ENCODE assay signal across 8 cellular contexts in the genomic region with DNA sequence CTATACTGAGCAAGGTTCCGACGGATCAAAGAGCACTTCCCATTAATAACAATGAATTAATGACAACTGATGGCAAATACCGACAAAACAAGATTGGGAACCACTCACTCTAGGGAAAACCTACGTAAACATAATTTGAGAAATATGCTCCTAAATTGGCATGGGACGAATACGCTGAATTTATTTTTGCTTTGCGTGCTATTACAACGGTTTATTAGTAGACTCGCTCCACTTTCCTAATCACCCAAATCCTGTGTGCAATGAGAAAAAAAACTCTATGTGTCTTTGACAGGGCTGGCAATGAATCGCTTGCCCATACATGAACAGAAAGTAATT. TPM values are rescaled to one million over a fixed set of nuclear protein-coding genes. Genes with fewer than 3 reads are reported as not detected.
A peak's percentile ranks its signal among the peaks of the same experiment; 100 is the strongest.
DNase-seq lines count a peak whose midpoint lies in the region; ATAC-seq, FAIRE-seq and TF ChIP-seq lines count a peak whose summit lies in the region.

No MANE protein-coding gene starts in this region.

- H3K27me3 Mint-ChIP-seq in CD8-positive, alpha-beta T cell (ENCODE audit: low read depth): no peaks in the 10 kb centered on the region

- H3K9me3 ChIP-seq in CD8-positive, alpha-beta T cell (ENCODE audit: low read length): no peaks in the 10 kb centered on the region
- H3K9me3 ChIP-seq in OCI-LY7 (ENCODE audit: low read length): peaks cover 6% of the 10 kb centered on the region; the same call in 1 of the 2 replicates
- no peaks in the 10 kb centered on the region for H3K9me3 ChIP-seq in endothelial cell of umbilical vein (replicated peaks; ENCODE audit: control insufficient read depth, insufficient read depth, low read length)
- H3K9me3 ChIP-seq in osteoblast (ENCODE audit: low read depth, low read length): no peaks in the 10 kb centered on the region

- peaks cover 22% of the 10 kb centered on the region for H3K36me3 Mint-ChIP-seq in CD8-positive, alpha-beta T cell

- H4K20me1 ChIP-seq in OCI-LY7 (ENCODE audit: insufficient read depth, low read length) (no peaks in the 10 kb centered on the region), endothelial cell of umbilical vein (replicated peaks; ENCODE audit: control insufficient read depth, extremely low read depth, insufficient read depth, low read length) (no peaks in the 10 kb centered on the region), osteoblast (ENCODE audit: insufficient read depth, low read length) (no peaks in the 10 kb centered on the region)

- H3K79me2 ChIP-seq in OCI-LY7 (ENCODE audit: insufficient read depth, low read depth, low read length) (peaks cover 23% of the 10 kb centered on the region; the same call in 1 of the 2 replicates), endothelial cell of umbilical vein (ENCODE audit: control insufficient read depth, insufficient read depth, low read length) (no peaks in the 10 kb centered on the region), osteoblast (ENCODE audit: insufficient read depth, low read length) (peaks cover 15% of the 10 kb centered on the region)

- H3K9me2 ChIP-seq in OCI-LY7 (ENCODE audit: insufficient read depth, low read length): no peaks in the 10 kb centered on the region

- H3K4me2 ChIP-seq in OCI-LY7 (ENCODE audit: low read length) (peak overlapping the region; percentile 83), endothelial cell of umbilical vein (ENCODE audit: insufficient read depth, low read length) (peak overlapping the region; percentile 92), osteoblast (ENCODE audit: insufficient read depth, low read length) (peak overlapping the region; percentile 87)

- dilution Hi-C loops in endothelial cell of umbilical vein (cut with MboI; ENCODE audit: extremely low pct_ligation_motif_present, low sequenced_read_pairs): no loop called here

- peaks cover 25% of the 10 kb centered on the region for H3K4me1 ChIP-seq in CD8-positive, alpha-beta T cell (ENCODE audit: insufficient read depth, low read length)
- H3K4me1 ChIP-seq in OCI-LY7 (ENCODE audit: insufficient read depth, low read length, poor library complexity, severe bottlenecking) (peaks cover 17% of the 10 kb centered on the region), endothelial cell of umbilical vein (ENCODE audit: control insufficient read depth, extremely low read depth, insufficient read depth, low read length) (peaks cover 9% of the 10 kb centered on the region), osteoblast (ENCODE audit: insufficient read depth, low read length) (peaks cover 19% of the 10 kb centered on the region)

- no peak for ATAC-seq in CD8-positive, alpha-beta T cell
- ATAC-seq in GM21526 (IDR thresholded peaks at IDR 0.05; ENCODE audit: low FRiP score, unreplicated experiment): no peak

- H3K4me1 Mint-ChIP-seq in CD8-positive, alpha-beta T cell (ENCODE audit: low read depth): peaks cover 42% of the 10 kb centered on the region

- no peaks in the 10 kb centered on the region for H3K9me1 ChIP-seq in endothelial cell of umbilical vein (replicated peaks; ENCODE audit: control insufficient read depth, extremely low read depth, insufficient read depth, low read length)

- TF ChIP-seq POLR2A in endothelial cell of umbilical vein (IDR thresholded peaks at IDR 0.05; ENCODE audit: low read depth, low read length): no peak

- CTCF ChIA-PET in CD8-positive, alpha-beta T cell (lab: Charles Lee): interaction anchor here (0.6 to 1.4 kb wide), 2 partner anchors 212 to 808 kb away, joined by 3 read pairs; no protein-coding TSS in a partner anchor
- CTCF ChIA-PET in OCI-LY7 (lab: Charles Lee; ENCODE audit: unreplicated experiment) (interaction anchor here (0.8 kb wide), 1 partner anchor 28 kb away, joined by 4 read pairs; a partner anchor contains a TSS), endothelial cell of umbilical vein (lab: Charles Lee) (interaction anchor here (1.1 to 1.9 kb wide), 3 partner anchors 28 to 219 kb away, joined by 3 to 5 read pairs (median 5); a partner anchor contains a TSS)

- POLR2A ChIA-PET in CD8-positive, alpha-beta T cell (lab: Charles Lee): interaction anchor here (0.8 kb wide), 1 partner anchor 11 kb away, joined by 3 read pairs; no protein-coding TSS in a partner anchor
- POLR2A ChIA-PET in OCI-LY7 (lab: Charles Lee): interaction anchor here (0.6 to 4.5 kb wide), 6 partner anchors 10 to 197 kb away, joined by 3 to 24 read pairs (median 6); a partner anchor contains a TSS
- POLR2A ChIA-PET in endothelial cell of umbilical vein (lab: Charles Lee): no interaction called here

- peak overlapping the region; percentile 76 for H3K4me3 ChIP-seq in CD8-positive, alpha-beta T cell (ENCODE audit: low read depth, low read length)
- H3K4me3 ChIP-seq in OCI-LY7 (ENCODE audit: low read depth, low read length, poor library complexity, severe bottlenecking): peak overlapping the region; percentile 86
- peak overlapping the region; percentile 63 to 83 (median 64) for H3K4me3 ChIP-seq in endothelial cell of umbilical vein (replicated peaks in 1 of 3; ENCODE audit: insufficient read depth in 1 of 3, low read depth in 1 of 3, low read length in 3 of 3)
- peak overlapping the region; percentile 95 for H3K4me3 ChIP-seq in osteoblast (ENCODE audit: insufficient read depth, low read length)

- no peaks in the 10 kb centered on the region for H3K9me3 Mint-ChIP-seq in CD8-positive, alpha-beta T cell

- peak overlapping the region; percentile 99 for H3K4me3 Mint-ChIP-seq in CD8-positive, alpha-beta T cell

- H3K27ac Mint-ChIP-seq in CD8-positive, alpha-beta T cell: peak overlapping the region; percentile 88

- H3K27ac ChIP-seq in CD8-positive, alpha-beta T cell (ENCODE audit: low read depth, low read length): peak overlapping the region; percentile 51
- H3K27ac ChIP-seq in OCI-LY7 (ENCODE audit: low read depth, low read length, poor library complexity, severe bottlenecking) (peak overlapping the region; percentile 39), endothelial cell of umbilical vein (ENCODE audit: insufficient read depth, low read depth, low read length) (peak overlapping the region; percentile 65), osteoblast (ENCODE audit: low read depth, low read length) (peak overlapping the region; percentile 67)

- H2AFZ ChIP-seq in OCI-LY7 (ENCODE audit: low read length): peak overlapping the region; percentile 90
- peak overlapping the region; percentile 96 for H2AFZ ChIP-seq in endothelial cell of umbilical vein (ENCODE audit: low read depth, low read length)
- H2AFZ ChIP-seq in osteoblast (ENCODE audit: low read length): peak overlapping the region; percentile 98

- no peak for FAIRE-seq in endothelial cell of umbilical vein (lab: Jason Lieb, UNC)

- H3K27me3 ChIP-seq in CD8-positive, alpha-beta T cell (ENCODE audit: insufficient read depth, low read length): no peaks in the 10 kb centered on the region
- no peaks in the 10 kb centered on the region for H3K27me3 ChIP-seq in endothelial cell of umbilical vein (ENCODE audit: control insufficient read depth in 2 of 2, insufficient read depth in 2 of 2, low read length in 2 of 2)
- H3K27me3 ChIP-seq in osteoblast (ENCODE audit: insufficient read depth, low read length): no peaks in the 10 kb centered on the region

- H3K9ac ChIP-seq in endothelial cell of umbilical vein (replicated peaks; ENCODE audit: extremely low read depth, insufficient read depth, low read length): peak overlapping the region; percentile 63

- intact Hi-C loops in CD8-positive, alpha-beta T cell (cut with DNase I, micrococcal nuclease): loop anchor here (1.0 to 10.0 kb wide), 5 partner anchors 28 to 661 kb away; a partner anchor contains a TSS
- intact Hi-C loops in OCI-LY7 (cut with micrococcal nuclease; ENCODE audit: unreplicated experiment): loop anchor here (2.0 kb wide), 1 partner anchor 28 kb away; a partner anchor contains a TSS
- intact Hi-C loops in endothelial cell of umbilical vein (cut with micrococcal nuclease): loop anchor here (1.0 to 10.0 kb wide), 2 partner anchors 28 to 210 kb away; a partner anchor contains a TSS

- no peak for TF ChIP-seq CTCF in CD8-positive, alpha-beta T cell (IDR thresholded peaks at IDR 0.05)
- TF ChIP-seq CTCF in OCI-LY7 (conservative IDR thresholded peaks at IDR 0.05; ENCODE audit: low read length): no peak
- no peak for TF ChIP-seq CTCF in endothelial cell of umbilical vein (IDR thresholded peaks at IDR 0.05; ENCODE audit: extremely low read depth in 1 of 2, insufficient read depth in 1 of 2, low read depth in 1 of 2, low read length in 2 of 2)
- TF ChIP-seq CTCF in osteoblast (IDR thresholded peaks at IDR 0.05; ENCODE audit: extremely low read depth, low read depth, low read length): no peak

- BruUV-seq in OCI-LY7 (replicated peaks; lab: Mats Ljungman, UMichigan): TSS peak; percentile 90
- BruUV-seq in endothelial cell of umbilical vein (replicated peaks; lab: Mats Ljungman, UMichigan): TSS peak; percentile 58

- H3K36me3 ChIP-seq in CD8-positive, alpha-beta T cell (ENCODE audit: insufficient read depth, low read length): no peaks in the 10 kb centered on the region
- peaks cover 31% of the 10 kb centered on the region for H3K36me3 ChIP-seq in OCI-LY7 (ENCODE audit: insufficient read depth, low read length)
- H3K36me3 ChIP-seq in endothelial cell of umbilical vein (ENCODE audit: control insufficient read depth in 2 of 2, extremely low read depth in 1 of 2, insufficient read depth in 2 of 2, low read length in 2 of 2): no peaks in the 10 kb centered on the region
- no peaks in the 10 kb centered on the region for H3K36me3 ChIP-seq in osteoblast (ENCODE audit: insufficient read depth, low read length)

- no peak for DNase-seq in CD8-positive, alpha-beta T cell
- DNase-seq in OCI-LY7 (ENCODE audit: low spot score): peak; percentile 3
- no peak for DNase-seq in endothelial cell of umbilical vein (ENCODE audit: low read depth, low spot score)
- DNase-seq in osteoblast (ENCODE audit: insufficient read length, low spot score, missing footprints): no peak
- no peak for DNase-seq in ureter (ENCODE audit: low spot score)
- DNase-seq in iPS-NIHi11 (ENCODE audit: low spot score): no peak
- no peak for DNase-seq in H4 (ENCODE audit: low spot score)

RNA-seq across cellular contexts. Expression of a gene that starts 0.5 kb away (rescaled TPM):
- total RNA-seq in CD8-positive, alpha-beta T cell: 1 to 10 TPM; 9.1 to 9.2 TPM
- 21.0 and 28.1 TPM in 2 replicates for total RNA-seq in OCI-LY7 (2014; rRNA removed; shearing (Covaris generic))
- 29.7 and 32.3 TPM in 2 replicates for total RNA-seq in OCI-LY7 (2022)
- total RNA-seq in endothelial cell of umbilical vein: 17.1 and 17.5 TPM in 2 replicates
- polyA plus RNA-seq in endothelial cell of umbilical vein: 11.7 and 13.6 TPM in 2 replicates
- 13.3 and 13.4 TPM in 2 replicates for polyA plus RNA-seq in endothelial cell of umbilical vein (2011; cell fraction: cytosol; rRNA removed)
- polyA plus RNA-seq in endothelial cell of umbilical vein (2011; cell fraction: nucleus; rRNA removed): 25.2 and 27.8 TPM in 2 replicates
- polyA plus RNA-seq in endothelial cell of umbilical vein (2012): 13.2 and 19.3 TPM in 2 replicates
- 19.9 and 21.6 TPM in 2 replicates for polyA minus RNA-seq in endothelial cell of umbilical vein
- 6.5 TPM for polyA minus RNA-seq in endothelial cell of umbilical vein (2011; cell fraction: cytosol; rRNA and poly(A)+ RNA removed)
- 20.1 and 32.8 TPM in 2 replicates for polyA minus RNA-seq in endothelial cell of umbilical vein (2011; cell fraction: nucleus; rRNA and poly(A)+ RNA removed)
- total RNA-seq in osteoblast: 26.8 and 29.8 TPM in 2 replicates
- total RNA-seq in ureter: 36.7 TPM
- total RNA-seq in H4 (2014; rRNA removed; shearing (Covaris generic)): 22.3 and 28.8 TPM in 2 replicates

RNA-seq across cellular contexts. Expression of a gene that starts 27.7 kb away (rescaled TPM):
- total RNA-seq in CD8-positive, alpha-beta T cell: 10 to 100 TPM; 29.5 to 30.2 TPM
- 68.6 and 77.5 TPM in 2 replicates for total RNA-seq in OCI-LY7 (2014; rRNA removed; shearing (Covaris generic))
- total RNA-seq in OCI-LY7 (2022) (92.6 and 96.5 TPM in 2 replicates), endothelial cell of umbilical vein (49.7 and 50.3 TPM in 2 replicates), osteoblast (31.1 and 35.4 TPM in 2 replicates), ureter (34.0 TPM)
- polyA plus RNA-seq in endothelial cell of umbilical vein: 18.3 and 27.4 TPM in 2 replicates
- polyA plus RNA-seq in endothelial cell of umbilical vein (2011; cell fraction: cytosol; rRNA removed): 41.8 and 46.4 TPM in 2 replicates
- polyA plus RNA-seq in endothelial cell of umbilical vein (2011; cell fraction: nucleus; rRNA removed): 21.2 and 29.5 TPM in 2 replicates
- 43.6 and 68.2 TPM in 2 replicates for polyA plus RNA-seq in endothelial cell of umbilical vein (2012)
- 24.3 and 25.1 TPM in 2 replicates for polyA minus RNA-seq in endothelial cell of umbilical vein
- 29.2 TPM for polyA minus RNA-seq in endothelial cell of umbilical vein (2011; cell fraction: cytosol; rRNA and poly(A)+ RNA removed)
- polyA minus RNA-seq in endothelial cell of umbilical vein (2011; cell fraction: nucleus; rRNA and poly(A)+ RNA removed): 17.6 and 29.7 TPM in 2 replicates
- 66.6 and 93.5 TPM in 2 replicates for total RNA-seq in H4 (2014; rRNA removed; shearing (Covaris generic))
